In genomic region chr21:41016472-41016871, GRCh38 we compare ENCODE assay signal across 26 cellular contexts.
"Had no signal": no experiment of that assay in that cellular context is flagged by ENCODE, and none has a peak within 500 bp of the region (broad histone marks: within the 10 kb centered on the region; RNA-seq: fewer than 3 reads in every experiment).

No MANE protein-coding gene starts in this region.

- FAIRE-seq: colon, endothelial cell of umbilical vein had no signal

- H3K9me3 ChIP-seq: breast epithelium, gastrocnemius medialis, sigmoid colon, testis, uterus had no signal

- H3K4me3 ChIP-seq: breast epithelium, dorsolateral prefrontal cortex, gastrocnemius medialis, sigmoid colon, smooth muscle cell, testis, uterus had no signal

- ATAC-seq: activated CD4-positive, alpha-beta T cell treated with anti-CD3 and anti-CD28 coated beads for 36 hours; effector memory CD8-positive, alpha-beta T cell; esophagus mucosa; gastrocnemius medialis; left ventricle myocardium superior; naive thymus-derived CD8-positive, alpha-beta T cell had no signal

- H3K27me3 ChIP-seq: breast epithelium, gastrocnemius medialis, sigmoid colon, testis had no signal

- H3K36me3 ChIP-seq: breast epithelium, gastrocnemius medialis, sigmoid colon, uterus had no signal

- H3K27ac ChIP-seq: breast epithelium, dorsolateral prefrontal cortex, gastrocnemius medialis, sigmoid colon, testis, uterus had no signal

- DNase-seq: activated B cell treated with CpG ODN at 0.5 μM for 24 hours; activated CD4-positive, alpha-beta T cell treated with anti-CD3 and anti-CD28 coated beads for 36 hours; activated CD4-positive, alpha-beta T cell treated with anti-CD3 and anti-CD28 coated beads, Interleukin-2, amount 50 U/mL, for 4 hours; activated naive CD4-positive, alpha-beta T cell treated with Interleukin-2 at 50 U/mL for 16 hours; activated naive CD8-positive, alpha-beta T cell treated with anti-CD3 and anti-CD28 coated beads, Interleukin-2, amount 10 ng/mL, durations not matched to agents 7 days and 5 days; activated T-cell treated with anti-CD3 and anti-CD28 coated beads, Interleukin-2, amount 50 U/mL, for 48 hours; amniotic stem cell; dorsolateral prefrontal cortex; effector memory CD8-positive, alpha-beta T cell; gastrocnemius medialis; head of caudate nucleus; hypothalamus; left ventricle myocardium superior; mammary epithelial cell; naive thymus-derived CD8-positive, alpha-beta T cell; sigmoid colon; stimulated activated CD4-positive, alpha-beta T cell treated with anti-CD3 and anti-CD28 coated beads, Interleukin-4, amount 100 ng/mL, for 1 hour; stimulated activated naive CD4-positive, alpha-beta T cell; testis; trophoblast cell; uterus had no signal
